ENCODE assay signal across 18 cellular contexts in the genomic region with DNA sequence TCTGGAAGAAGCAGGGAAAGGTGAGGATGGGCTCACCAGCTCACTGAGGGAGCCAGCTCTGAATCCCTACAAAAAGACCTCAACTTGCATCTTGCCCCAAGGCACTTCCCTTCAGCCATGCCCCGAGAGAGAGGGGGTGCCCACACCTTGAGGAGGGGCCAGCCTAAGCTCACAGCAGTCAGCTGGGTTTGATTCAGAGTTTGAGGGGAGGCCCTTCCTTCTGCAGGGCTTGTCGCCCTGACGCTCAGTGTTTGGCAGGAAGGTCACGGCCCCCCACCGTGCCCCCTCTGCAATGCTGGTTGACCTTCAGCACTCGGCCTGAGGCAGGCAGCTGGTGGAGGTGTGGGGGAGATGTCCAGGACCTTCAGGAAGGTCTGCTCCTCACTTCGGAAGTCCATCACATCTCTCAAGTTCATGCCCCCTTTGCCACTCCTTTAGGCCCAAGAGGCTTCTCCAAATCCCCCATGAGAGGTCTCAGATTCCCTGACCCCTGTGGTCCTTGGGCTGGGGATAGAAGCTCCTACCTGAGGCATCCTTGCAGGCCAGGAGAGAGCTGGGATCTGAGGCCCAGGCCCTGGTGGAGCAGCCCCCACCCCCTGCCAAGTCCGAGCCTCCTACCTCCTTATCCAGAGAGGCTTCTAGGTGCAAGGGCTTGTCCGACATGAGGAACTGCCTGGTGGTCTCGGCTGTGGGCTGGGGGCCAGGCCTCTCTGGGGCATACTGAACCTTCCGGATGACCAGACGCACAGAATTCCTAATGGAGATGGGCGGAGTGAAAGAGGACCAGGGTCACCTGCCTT. TPM values are rescaled to one million over a fixed set of nuclear protein-coding genes. Genes with fewer than 3 reads are reported as not detected.
A peak's percentile ranks its signal among the peaks of the same experiment; 100 is the strongest.
DNase-seq lines count a peak whose midpoint lies in the region; ATAC-seq lines count a peak whose summit lies in the region.
"Had no signal": no experiment of that assay in that cellular context is flagged by ENCODE, and none has a peak within 500 bp of the region (broad histone marks: within the 10 kb centered on the region; RNA-seq: fewer than 3 reads in every experiment).

No MANE protein-coding gene starts in this region.

- no peak for ATAC-seq in activated CD4-positive, alpha-beta T cell treated with anti-CD3 and anti-CD28 coated beads for 36 hours
- ATAC-seq in HG03439 (IDR thresholded peaks at IDR 0.05; ENCODE audit: unreplicated experiment): no peak

- no peaks in the 10 kb centered on the region for H3K9me3 Mint-ChIP-seq in activated CD4-positive, alpha-beta T cell treated with anti-CD3 and anti-CD28 coated beads for 36 hours (ENCODE audit: low read depth)

- no peak overlapping the region for H3K4me3 ChIP-seq in BLaER1
- no peak overlapping the region for H3K4me3 ChIP-seq in HAP-1
- H3K4me3 ChIP-seq: GM23248, thyroid gland had no signal

- no peaks in the 10 kb centered on the region for H3K27me3 Mint-ChIP-seq in activated CD4-positive, alpha-beta T cell treated with anti-CD3 and anti-CD28 coated beads for 36 hours

- H3K27me3 ChIP-seq in BLaER1 (no peaks in the 10 kb centered on the region), HAP-1 (ENCODE audit: low read depth) (no peaks in the 10 kb centered on the region)
- H3K27me3 ChIP-seq: thyroid gland had no signal

- peaks cover 78% of the 10 kb centered on the region for H3K36me3 ChIP-seq in BLaER1
- no peaks in the 10 kb centered on the region for H3K36me3 ChIP-seq in HAP-1 (replicated peaks)

- H3K9ac ChIP-seq in BLaER1: no peak overlapping the region
- H3K9ac ChIP-seq: GM23248 had no signal

- peak overlapping the region; percentile 69 for H3K27ac ChIP-seq in BLaER1
- H3K27ac ChIP-seq: C4-2B, GM23248, thyroid gland had no signal

- POLR2A ChIA-PET in activated CD4-positive, alpha-beta T cell treated with anti-CD3 and anti-CD28 coated beads for 36 hours (lab: Charles Lee): interaction anchor here (0.6 kb wide), 1 partner anchor 841 kb away, joined by 4 read pairs; no protein-coding TSS in a partner anchor

- intact Hi-C loops in activated CD4-positive, alpha-beta T cell treated with anti-CD3 and anti-CD28 coated beads for 36 hours (cut with DNase I, micrococcal nuclease): loop anchor here in 1 of 2 experiments (10.0 kb wide), 1 partner anchor 247 kb away; a partner anchor contains a TSS

- in situ Hi-C loops in HAP-1 (cut with MboI; ENCODE audit: low sequenced_read_pairs): loop anchor here (5.0 to 10.0 kb wide), 2 partner anchors 104 to 257 kb away; no protein-coding TSS in a partner anchor

- H3K9me3 ChIP-seq in BLaER1 (no peaks in the 10 kb centered on the region), HAP-1 (no peaks in the 10 kb centered on the region)
- H3K9me3 ChIP-seq: thyroid gland had no signal

- H3K4me1 ChIP-seq in BLaER1 (peaks cover 74% of the 10 kb centered on the region), HAP-1 (no peaks in the 10 kb centered on the region)

- peaks cover 44% of the 10 kb centered on the region for H3K4me1 Mint-ChIP-seq in activated CD4-positive, alpha-beta T cell treated with anti-CD3 and anti-CD28 coated beads for 36 hours

- H4K20me1 ChIP-seq in BLaER1: peaks cover 16% of the 10 kb centered on the region; the same call in 1 of the 2 replicates

- CTCF ChIA-PET in activated CD4-positive, alpha-beta T cell treated with anti-CD3 and anti-CD28 coated beads for 36 hours (lab: Charles Lee): interaction anchor here (0.7 to 12.1 kb wide), 4 partner anchors 13 to 500 kb away, joined by 3 to 279 read pairs (median 3); no protein-coding TSS in a partner anchor

- no peak overlapping the region for H3K4me2 ChIP-seq in BLaER1

- no peak for DNase-seq in activated CD4-positive, alpha-beta T cell treated with anti-CD3 and anti-CD28 coated beads for 36 hours
- no peak for DNase-seq in activated CD4-positive, alpha-beta T cell treated with anti-CD3 and anti-CD28 coated beads for 4 hours
- DNase-seq in activated CD8-positive, alpha-beta memory T cell treated with anti-CD3 and anti-CD28 coated beads, Interleukin-2, amount 50 U/mL, for 4 hours: peak; percentile 9
- peak; percentile 78 for DNase-seq in mesenteric fat pad (ENCODE audit: low spot score)
- no peak for DNase-seq in HAP-1 (ENCODE audit: low spot score in 2 of 2)
- no peak for DNase-seq in middle frontal gyrus (ENCODE audit: extremely low spot score, low spot score)
- DNase-seq: cerebellar nuclear complex; GM23248; midbrain; NCI-H1105 treated with DMSO at 0.1 percent for 48 hours; NCI-H2107; NCI-H69; retina; stimulated activated naive CD4-positive, alpha-beta T cell; thyroid gland had no signal

- peaks cover 15% of the 10 kb centered on the region for H3K36me3 Mint-ChIP-seq in activated CD4-positive, alpha-beta T cell treated with anti-CD3 and anti-CD28 coated beads for 36 hours (ENCODE audit: low read depth)

- peak overlapping the region; percentile 11 for H3K27ac Mint-ChIP-seq in activated CD4-positive, alpha-beta T cell treated with anti-CD3 and anti-CD28 coated beads for 36 hours

- H3K4me3 Mint-ChIP-seq in activated CD4-positive, alpha-beta T cell treated with anti-CD3 and anti-CD28 coated beads for 36 hours: no peak overlapping the region

RNA-seq across cellular contexts. Expression of a gene that starts 37.6 kb away (rescaled TPM):
- total RNA-seq in activated CD4-positive, alpha-beta T cell treated with anti-CD3 and anti-CD28 coated beads for 36 hours: under 1 TPM; 0.18 to 0.21 TPM
- 1.6 TPM for total RNA-seq in mesenteric fat pad
- total RNA-seq: GM23248 had no signal

Comparison
In these comparisons a context has a peak if more than half of its experiments do, and no peak if none do; other contexts are left out.
1. DNase-seq: peak in activated CD8-positive, alpha-beta memory T cell treated with anti-CD3 and anti-CD28 coated beads, Interleukin-2, amount 50 U/mL, for 4 hours (single experiment) and mesenteric fat pad (single experiment); none in activated CD4-positive, alpha-beta T cell treated with anti-CD3 and anti-CD28 coated beads for 36 hours (single experiment), activated CD4-positive, alpha-beta T cell treated with anti-CD3 and anti-CD28 coated beads for 4 hours (0 of 2), HAP-1 (0 of 2) and middle frontal gyrus (single experiment).